ENCODE assay signal across 19 cellular contexts in the genomic region with DNA sequence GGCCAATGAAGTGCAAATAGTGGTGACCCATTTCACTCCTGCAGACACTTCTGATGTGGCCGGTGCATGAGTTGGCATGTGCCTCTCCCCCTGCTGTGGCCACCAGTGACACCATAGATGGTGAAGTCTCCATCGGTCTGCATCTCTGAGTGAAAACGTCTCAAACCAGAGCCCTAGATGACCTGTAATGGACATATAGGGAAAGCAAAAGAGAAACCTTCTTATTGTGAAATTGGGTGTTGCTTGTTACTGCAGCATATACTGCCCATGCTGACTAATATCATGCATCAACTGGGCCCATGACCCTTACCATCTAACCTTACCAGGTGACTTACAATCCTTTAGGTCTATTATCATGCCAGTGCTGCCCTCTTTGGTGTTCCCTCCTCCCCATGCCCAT. TPM values are rescaled to one million over a fixed set of nuclear protein-coding genes. Genes with fewer than 3 reads are reported as not detected.
"Had no signal": no experiment of that assay in that cellular context is flagged by ENCODE, and none has a peak within 500 bp of the region (broad histone marks: within the 10 kb centered on the region; RNA-seq: fewer than 3 reads in every experiment).

No MANE protein-coding gene starts in this region.

- H3K9me3 ChIP-seq: right atrium auricular region, upper lobe of right lung had no signal

- H3K36me3 ChIP-seq: heart right ventricle, right atrium auricular region, upper lobe of right lung had no signal

- DNase-seq: activated CD4-positive, alpha-beta memory T cell treated with anti-CD3 and anti-CD28 coated beads for 36 hours; activated CD4-positive, alpha-beta T cell treated with anti-CD3 and anti-CD28 coated beads for 4 hours; activated CD8-positive, alpha-beta memory T cell treated with anti-CD3 and anti-CD28 coated beads, Interleukin-2, amount 10 ng/mL, durations not matched to agents 7 days and 5 days; activated naive CD4-positive, alpha-beta T cell; aorta; heart right ventricle; mesenchymal stem cell; stimulated activated CD4-positive, alpha-beta T cell treated with anti-CD3 and anti-CD28 coated beads, Interleukin-15, amount 100 ng/mL, for 24 hours; stimulated activated CD4-positive, alpha-beta T cell treated with anti-CD3 and anti-CD28 coated beads, Interleukin-2, amount 100 ng/mL, for 48 hours; SW 1271; upper lobe of right lung had no signal

- H3K4me3 Mint-ChIP-seq: activated CD4-positive, alpha-beta memory T cell treated with anti-CD3 and anti-CD28 coated beads for 36 hours; activated CD8-positive, alpha-beta memory T cell treated with anti-CD3 and anti-CD28 coated beads, Interleukin-2, amount 10 ng/mL, durations not matched to agents 7 days and 5 days; central memory CD8-positive, alpha-beta T cell; nephron; WTC11 had no signal

- H3K27ac ChIP-seq: coronary artery, right atrium auricular region, upper lobe of right lung had no signal

- H3K4me1 ChIP-seq: right atrium auricular region had no signal

- H3K4me1 Mint-ChIP-seq: WTC11 had no signal

- H3K9me3 Mint-ChIP-seq: central memory CD8-positive, alpha-beta T cell; nephron had no signal

- H3K27me3 ChIP-seq: right atrium auricular region, upper lobe of right lung had no signal

- H3K36me3 Mint-ChIP-seq: activated CD4-positive, alpha-beta memory T cell treated with anti-CD3 and anti-CD28 coated beads for 36 hours; activated CD8-positive, alpha-beta memory T cell treated with anti-CD3 and anti-CD28 coated beads, Interleukin-2, amount 10 ng/mL, durations not matched to agents 7 days and 5 days; WTC11 had no signal

- H3K4me3 ChIP-seq: coronary artery, heart right ventricle, right atrium auricular region, upper lobe of right lung had no signal

- H3K27ac Mint-ChIP-seq: activated CD4-positive, alpha-beta memory T cell treated with anti-CD3 and anti-CD28 coated beads for 36 hours; activated CD8-positive, alpha-beta memory T cell treated with anti-CD3 and anti-CD28 coated beads, Interleukin-2, amount 10 ng/mL, durations not matched to agents 7 days and 5 days; nephron; WTC11 had no signal

- ATAC-seq: activated CD8-positive, alpha-beta memory T cell treated with anti-CD3 and anti-CD28 coated beads, Interleukin-2, amount 10 ng/mL, durations not matched to agents 7 days and 5 days; heart right ventricle; WTC11 had no signal

RNA-seq across cellular contexts. Expression of a gene that starts 30.4 kb away (rescaled TPM):
- total RNA-seq: activated CD4-positive, alpha-beta memory T cell treated with anti-CD3 and anti-CD28 coated beads for 36 hours; activated CD8-positive, alpha-beta memory T cell treated with anti-CD3 and anti-CD28 coated beads, Interleukin-2, amount 10 ng/mL, durations not matched to agents 7 days and 5 days; esophagus mucosa; kidney epithelial cell; T-helper 2 cell treated with Interferon-gamma antibody and Interleukin-4, amounts not matched to agents 100 ng/mL and 5 ng/mL, for 36 hours; upper lobe of right lung had no signal

RNA-seq across cellular contexts. Expression of a gene that starts 49.3 kb away (rescaled TPM):
- total RNA-seq: activated CD4-positive, alpha-beta memory T cell treated with anti-CD3 and anti-CD28 coated beads for 36 hours; activated CD8-positive, alpha-beta memory T cell treated with anti-CD3 and anti-CD28 coated beads, Interleukin-2, amount 10 ng/mL, durations not matched to agents 7 days and 5 days; esophagus mucosa; kidney epithelial cell; T-helper 2 cell treated with Interferon-gamma antibody and Interleukin-4, amounts not matched to agents 100 ng/mL and 5 ng/mL, for 36 hours; WTC11 had no signal
